Comparison of ENCODE assay signal across 29 cellular contexts in genomic region chrX:10044021-10044420, GRCh38.
"Had no signal": no experiment of that assay in that cellular context is flagged by ENCODE, and none has a peak within 500 bp of the region (broad histone marks: within the 10 kb centered on the region; RNA-seq: fewer than 3 reads in every experiment).

No MANE protein-coding gene starts in this region.

- H3K27me3 ChIP-seq: colonic mucosa, heart right ventricle, ovary, spleen, thyroid gland had no signal

- H3K36me3 Mint-ChIP-seq: immature natural killer cell; memory B cell; natural killer cell; stimulated activated memory B cell treated with anti-CD40 and anti-IgM and Interleukin-4, amounts not matched to agents 10 μg/mL and 1 μg/mL and 100 μg/mL, for 72 hours; type B pancreatic cell had no signal

- H3K4me3 Mint-ChIP-seq: dendritic cell treated with granulocyte-macrophage colony-stimulating factor and Interleukin-4, amounts not matched to agents 40 ng/mL and 50 ng/mL, for 4 days; endodermal cell; immature natural killer cell; memory B cell; natural killer cell; stimulated activated memory B cell treated with anti-CD40 and anti-IgM and Interleukin-4, amounts not matched to agents 10 μg/mL and 1 μg/mL and 100 μg/mL, for 72 hours; stimulated activated naive CD8-positive, alpha-beta T cell treated with anti-CD3 and anti-CD28 coated beads, Interleukin-15, Interleukin-2, amounts not matched to agents 100 ng/mL and 50 ng/mL, for 24 hours; type B pancreatic cell had no signal

- H3K9me3 ChIP-seq: colonic mucosa, heart right ventricle, ovary, psoas muscle, spleen, thyroid gland had no signal

- H3K36me3 ChIP-seq: colonic mucosa, heart right ventricle, ovary, spleen, thyroid gland had no signal

- DNase-seq: central memory CD4-positive, alpha-beta T cell; colonic mucosa; effector CD8-positive, alpha-beta T cell; endodermal cell; erythroblast; foreskin melanocyte; glutamatergic neuron; heart right ventricle; hypothalamus; immature natural killer cell; kidney glomerular epithelial cell; left colon; natural killer cell; occipital lobe; ovary; posterior cingulate gyrus; psoas muscle; right cardiac atrium; spleen; stimulated activated CD4-positive, alpha-beta T cell treated with anti-CD3 and anti-CD28 coated beads, Interleukin-4, amount 100 ng/mL, for 4 hours; thyroid gland had no signal

- H3K9me3 Mint-ChIP-seq: dendritic cell treated with granulocyte-macrophage colony-stimulating factor and Interleukin-4, amounts not matched to agents 40 ng/mL and 50 ng/mL, for 4 days; immature natural killer cell; memory B cell; natural killer cell; stimulated activated memory B cell treated with anti-CD40 and anti-IgM and Interleukin-4, amounts not matched to agents 10 μg/mL and 1 μg/mL and 100 μg/mL, for 72 hours; stimulated activated naive CD8-positive, alpha-beta T cell treated with anti-CD3 and anti-CD28 coated beads, Interleukin-15, Interleukin-2, amounts not matched to agents 100 ng/mL and 50 ng/mL, for 24 hours had no signal

- H3K4me1 Mint-ChIP-seq: immature natural killer cell had no signal

- ATAC-seq: heart right ventricle; left colon; natural killer cell; psoas muscle; right cardiac atrium; stimulated activated memory B cell treated with anti-CD40 and anti-IgM and Interleukin-4, amounts not matched to agents 10 μg/mL and 1 μg/mL and 100 μg/mL, for 72 hours had no signal

- H3K4me1 ChIP-seq: colonic mucosa had no signal

- H3K4me3 ChIP-seq: colonic mucosa, heart right ventricle, lung, ovary, psoas muscle, skin epidermis, spleen, thyroid gland had no signal

- H3K27ac Mint-ChIP-seq: dendritic cell treated with granulocyte-macrophage colony-stimulating factor and Interleukin-4, amounts not matched to agents 40 ng/mL and 50 ng/mL, for 4 days; endodermal cell; immature natural killer cell; natural killer cell; stimulated activated memory B cell treated with anti-CD40 and anti-IgM and Interleukin-4, amounts not matched to agents 10 μg/mL and 1 μg/mL and 100 μg/mL, for 72 hours; stimulated activated naive CD8-positive, alpha-beta T cell treated with anti-CD3 and anti-CD28 coated beads, Interleukin-15, Interleukin-2, amounts not matched to agents 100 ng/mL and 50 ng/mL, for 24 hours; type B pancreatic cell had no signal

- H3K27ac ChIP-seq: colonic mucosa, ovary, psoas muscle, spleen, thyroid gland had no signal

- H3K27me3 Mint-ChIP-seq: dendritic cell treated with granulocyte-macrophage colony-stimulating factor and Interleukin-4, amounts not matched to agents 40 ng/mL and 50 ng/mL, for 4 days; memory B cell; stimulated activated memory B cell treated with anti-CD40 and anti-IgM and Interleukin-4, amounts not matched to agents 10 μg/mL and 1 μg/mL and 100 μg/mL, for 72 hours; stimulated activated naive CD8-positive, alpha-beta T cell treated with anti-CD3 and anti-CD28 coated beads, Interleukin-15, Interleukin-2, amounts not matched to agents 100 ng/mL and 50 ng/mL, for 24 hours; type B pancreatic cell had no signal

- FAIRE-seq: urothelium cell line had no signal
